In genomic region chr14:29857545-29857944, GRCh38 we compare ENCODE assay signal across 13 cellular contexts.
DNase-seq lines count a peak whose midpoint lies in the region; ATAC-seq lines count a peak whose summit lies in the region.
"Had no signal": no experiment of that assay in that cellular context is flagged by ENCODE, and none has a peak within 500 bp of the region (broad histone marks: within the 10 kb centered on the region; RNA-seq: fewer than 3 reads in every experiment).

No MANE protein-coding gene starts in this region.

- ATAC-seq in GM18909 (IDR thresholded peaks at IDR 0.05; ENCODE audit: poor library complexity, unreplicated experiment) (peak; percentile 73), GM21619 (IDR thresholded peaks at IDR 0.05; ENCODE audit: unreplicated experiment) (peak; percentile 84), HG03135 (IDR thresholded peaks at IDR 0.05; ENCODE audit: unreplicated experiment) (peak; percentile 71)

- DNase-seq in iris pigment epithelial cell (ENCODE audit: low read depth) (peak; percentile 6), middle frontal gyrus (ENCODE audit: extremely low spot score, low spot score) (no peak), NCI-H1105 treated with DMSO at 0.1 percent for 48 hours (lab: John Stamatoyannopoulos, UW) (no peak), kidney tubule cell (ENCODE audit: low spot score) (no peak)
- DNase-seq in stimulated activated CD8-positive, alpha-beta memory T cell treated with anti-CD3 and anti-CD28 coated beads, Interleukin-4, amount 100 ng/mL, for 48 hours, result no peak
- DNase-seq: DMS 273 treated with DMSO at 0.1 percent for 48 hours, immature natural killer cell, NCI-H2171 treated with DMSO at 0.1 percent for 48 hours, SIG-M5, WERI-Rb-1 had no signal
